Comparison of ENCODE assay signal across 9 cellular contexts in the genomic region with DNA sequence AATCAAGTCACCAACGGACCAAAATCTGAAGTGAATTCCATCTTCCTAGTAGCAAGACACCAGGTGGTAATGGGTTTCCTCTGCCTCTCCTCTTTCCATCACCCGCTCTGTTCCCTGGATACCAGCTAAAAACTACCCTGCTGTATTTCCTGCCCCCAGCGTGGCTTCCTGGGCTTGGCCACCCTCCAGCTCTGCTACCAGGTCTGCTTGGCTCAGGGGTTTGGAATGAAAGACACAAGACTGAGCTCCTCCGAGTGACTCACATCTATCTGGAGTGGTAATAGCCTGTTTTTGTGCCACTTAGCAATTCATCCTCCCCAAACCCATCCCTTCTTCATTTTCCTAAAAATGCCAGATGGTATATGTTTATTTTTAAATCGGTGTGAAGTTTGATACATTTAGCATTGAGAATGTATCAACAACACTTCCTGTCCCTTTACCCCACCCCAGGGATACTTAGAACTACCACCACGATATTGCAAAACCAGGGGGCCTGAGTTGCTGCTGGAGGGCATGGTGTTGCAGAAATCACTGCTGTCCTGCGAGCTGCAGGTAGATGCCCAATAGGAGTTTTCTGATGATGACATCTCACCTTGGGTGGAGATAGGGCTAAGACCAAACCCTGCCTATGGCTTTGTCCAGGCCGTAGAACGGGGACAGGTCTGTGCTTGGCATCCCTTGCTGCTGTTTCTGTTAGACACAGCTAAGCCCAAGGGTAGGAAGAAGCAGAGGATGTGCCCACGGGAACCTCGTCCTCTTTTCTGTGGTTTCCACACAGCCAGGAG. TPM values are rescaled to one million over a fixed set of nuclear protein-coding genes. Genes with fewer than 3 reads are reported as not detected.
DNase-seq lines count a peak whose midpoint lies in the region; ATAC-seq and TF ChIP-seq lines count a peak whose summit lies in the region.
"Had no signal": no experiment of that assay in that cellular context is flagged by ENCODE, and none has a peak within 500 bp of the region (broad histone marks: within the 10 kb centered on the region; RNA-seq: fewer than 3 reads in every experiment).

No MANE protein-coding gene starts in this region.

- TF ChIP-seq CTCF in uterus (IDR thresholded peaks at IDR 0.05) (no peak), glutamatergic neuron (IDR thresholded peaks at IDR 0.05; ENCODE audit: partially characterized antibody, unreplicated experiment) (no peak)

- H3K27me3 ChIP-seq in adipocyte (replicated peaks; ENCODE audit: control insufficient read depth, insufficient read depth, low read length), result no peaks in the 10 kb centered on the region
- no peaks in the 10 kb centered on the region for H3K27me3 ChIP-seq in uterus

- no peaks in the 10 kb centered on the region for H3K9me3 Mint-ChIP-seq in glutamatergic neuron (ENCODE audit: unreplicated experiment)
- H3K9me3 Mint-ChIP-seq: activated CD4-positive, alpha-beta memory T cell treated with anti-CD3 and anti-CD28 coated beads, Interleukin-2, amount 10 ng/mL, durations not matched to agents 7 days and 5 days had no signal

- H3K4me3 Mint-ChIP-seq in glutamatergic neuron (ENCODE audit: unreplicated experiment), result no peak overlapping the region
- H3K4me3 Mint-ChIP-seq: activated CD4-positive, alpha-beta memory T cell treated with anti-CD3 and anti-CD28 coated beads, Interleukin-2, amount 10 ng/mL, durations not matched to agents 7 days and 5 days had no signal

- peaks cover 3% of the 10 kb centered on the region for H3K27me3 Mint-ChIP-seq in glutamatergic neuron (ENCODE audit: unreplicated experiment)

- no peak overlapping the region for H3K27ac Mint-ChIP-seq in glutamatergic neuron (ENCODE audit: unreplicated experiment)
- H3K27ac Mint-ChIP-seq: activated CD4-positive, alpha-beta memory T cell treated with anti-CD3 and anti-CD28 coated beads, Interleukin-2, amount 10 ng/mL, durations not matched to agents 7 days and 5 days had no signal

- peaks cover 6% of the 10 kb centered on the region for H3K4me1 Mint-ChIP-seq in glutamatergic neuron (ENCODE audit: low read depth, unreplicated experiment)
- H3K4me1 Mint-ChIP-seq: activated CD4-positive, alpha-beta memory T cell treated with anti-CD3 and anti-CD28 coated beads, Interleukin-2, amount 10 ng/mL, durations not matched to agents 7 days and 5 days had no signal

- peak overlapping the region; percentile 77 to 82 for H3K27ac ChIP-seq in uterus

- intact Hi-C loops in Right ventricle myocardium inferior (cut with DNase I), result no loop called here
- intact Hi-C loops in Right ventricle myocardium superior (cut with DNase I), result no loop called here
- intact Hi-C loops in uterus (cut with DNase I; ENCODE audit: low total_unique reads), result no loop called here

- H3K4me1 ChIP-seq in adipocyte (ENCODE audit: control insufficient read depth, insufficient read depth, low read length) (peaks cover 39% of the 10 kb centered on the region), uterus (peaks cover 0 to 4% of the 10 kb centered on the region in 2 donors)

- ATAC-seq in Right ventricle myocardium inferior (peak; percentile 4), Right ventricle myocardium superior (ENCODE audit: poor library complexity) (no peak)

- H3K4me3 ChIP-seq in adipocyte (ENCODE audit: low read length), result no peak overlapping the region
- no peak overlapping the region for H3K4me3 ChIP-seq in uterus

- DNase-seq in Right ventricle myocardium inferior (ENCODE audit: missing footprints), result no peak
- DNase-seq in Right ventricle myocardium superior, result no peak
- peak; percentile 86 for DNase-seq in adipocyte (ENCODE audit: low read depth)
- peak; percentile 92 for DNase-seq in iris pigment epithelial cell (ENCODE audit: low read depth)
- peak; percentile 66 to 86 for DNase-seq in uterus
- DNase-seq in glutamatergic neuron, result no peak
- no peak for DNase-seq in activated CD4-positive, alpha-beta T cell treated with anti-CD3 and anti-CD28 coated beads for 1 hour
- DNase-seq in NCI-H1436 (lab: John Stamatoyannopoulos, UW), result no peak
- DNase-seq: activated CD4-positive, alpha-beta memory T cell treated with anti-CD3 and anti-CD28 coated beads, Interleukin-2, amount 10 ng/mL, durations not matched to agents 7 days and 5 days had no signal

- no peaks in the 10 kb centered on the region for H3K9me3 ChIP-seq in adipocyte (ENCODE audit: control insufficient read depth, low read length)
- no peaks in the 10 kb centered on the region for H3K9me3 ChIP-seq in uterus

- no peak for TF ChIP-seq POLR2A in uterus (IDR thresholded peaks at IDR 0.05)

- no peaks in the 10 kb centered on the region for H3K36me3 Mint-ChIP-seq in glutamatergic neuron (ENCODE audit: unreplicated experiment)

- no peaks in the 10 kb centered on the region for H3K36me3 ChIP-seq in adipocyte (ENCODE audit: control insufficient read depth, insufficient read depth, low read length, severe bottlenecking)
- no peaks in the 10 kb centered on the region for H3K36me3 ChIP-seq in uterus

- no peak overlapping the region for H3K9ac ChIP-seq in adipocyte (ENCODE audit: low read length)

RNA-seq across cellular contexts. Expression of gene MICAL3, which starts 7.5 kb away (rescaled TPM):
- 85.7 TPM for total RNA-seq in Right ventricle myocardium inferior
- 78.9 TPM for total RNA-seq in Right ventricle myocardium superior
- 100 to 1,000 TPM in 1 of 4 donors, 10 to 100 TPM in 3; 13.5 to 167 (median 47.2) TPM for total RNA-seq in uterus
- total RNA-seq in glutamatergic neuron (ENCODE audit: unreplicated experiment), result 132 TPM

RNA-seq across cellular contexts. Expression of gene PEX26, which starts 45.9 kb away (rescaled TPM):
- 19.4 TPM for total RNA-seq in Right ventricle myocardium inferior
- 20.3 TPM for total RNA-seq in Right ventricle myocardium superior
- total RNA-seq in uterus, result 10 to 100 TPM; 28.2 to 36.1 (median 31.2) TPM
- 49.8 TPM for total RNA-seq in glutamatergic neuron (ENCODE audit: unreplicated experiment)

Comparison
In these comparisons a context has a peak if more than half of its experiments do, and no peak if none do; other contexts are left out.
1. DNase-seq: peak in adipocyte (single experiment), iris pigment epithelial cell (single experiment) and uterus (2 of 2); none in Right ventricle myocardium inferior (single experiment), Right ventricle myocardium superior (single experiment), glutamatergic neuron (single experiment), activated CD4-positive, alpha-beta T cell treated with anti-CD3 and anti-CD28 coated beads for 1 hour (single experiment) and NCI-H1436 (single experiment).